ENCODE assay signal across 12 cellular contexts in genomic region chr1:202141468-202141867, GRCh38. TPM values are rescaled to one million over a fixed set of nuclear protein-coding genes. Genes with fewer than 3 reads are reported as not detected.
DNase-seq lines count a peak whose midpoint lies in the region; ATAC-seq, FAIRE-seq and TF ChIP-seq lines count a peak whose summit lies in the region.
"Not testable (repeated sequence)": the region's sequence is repeated elsewhere in the genome, so short reads cannot be mapped to it uniquely, and the experiment has no call there.
"Had no signal": no experiment of that assay in that cellular context is flagged by ENCODE, and none has a peak within 500 bp of the region (broad histone marks: within the 10 kb centered on the region; RNA-seq: fewer than 3 reads in every experiment).

No MANE protein-coding gene starts in this region.

- not testable (repeated sequence) for H3K27me3 ChIP-seq in K562 (ENCODE audit: control insufficient read depth in 2 of 2, insufficient read depth in 2 of 2, low read length in 2 of 2)

- CTCF ChIA-PET in HEK293 (lab: Yijun Ruan, JAX) = interaction anchor here (2.2 kb wide), 1 partner anchor 142 kb away, joined by 8 read pairs; no protein-coding TSS in a partner anchor
- CTCF ChIA-PET in K562 (lab: Yijun Ruan, JAX; ENCODE audit: low intra/inter-chr PET ratio) = not testable (repeated sequence)

- not testable (repeated sequence) for H3K27me3 Mint-ChIP-seq in CD14-positive monocyte (ENCODE audit: low read depth in 3 of 3); T-helper 17 cell; effector memory CD8-positive, alpha-beta T cell; natural killer cell (ENCODE audit: low read depth in 2 of 2); stimulated activated naive CD8-positive, alpha-beta T cell treated with anti-CD3 and anti-CD28 coated beads, Interleukin-15, Interleukin-2, amounts not matched to agents 100 ng/mL and 50 ng/mL, for 24 hours

- TF ChIP-seq RAD21 in K562 (CRISPR knock-in tag; conservative IDR thresholded peaks at IDR 0.05 in 1 of 2, IDR thresholded peaks at IDR 0.05 in 1 of 2) = not testable (repeated sequence)

- not testable (repeated sequence) for H3K27ac ChIP-seq in HEK293 (ENCODE audit: extremely low read depth, low read depth, low read length); K562 (ENCODE audit: extremely low read depth, low read depth, low read length)

- H3K9me1 ChIP-seq in K562 (ENCODE audit: control insufficient read depth, insufficient read depth, low read length) = not testable (repeated sequence)

- ATAC-seq in T-helper 17 cell; K562; effector memory CD8-positive, alpha-beta T cell (replicated peaks); natural killer cell: not testable (repeated sequence)

- POLR2A ChIA-PET in HEK293 (lab: Yijun Ruan, JAX) = not testable (repeated sequence)
- POLR2A ChIA-PET in K562 (lab: Yijun Ruan, JAX) = interaction anchor here (8.9 kb wide), 1 partner anchor 14 kb away, joined by 49 read pairs; no protein-coding TSS in a partner anchor

- not testable (repeated sequence) for BruUV-seq in K562 (replicated peaks; lab: Mats Ljungman, UMichigan)

- not testable (repeated sequence) for H3K9me3 ChIP-seq in HEK293 (ENCODE audit: control insufficient read depth, insufficient read depth, low read depth, low read length); T-helper 17 cell (ENCODE audit: control insufficient read depth, low read length, poor library complexity, severe bottlenecking); K562 (replicated peaks; ENCODE audit: control insufficient read depth, insufficient read depth, low read depth, low read length)

- H3K4me2 ChIP-seq in K562 (ENCODE audit: insufficient read depth, low read length) = not testable (repeated sequence)

- H3K4me1 Mint-ChIP-seq in CD14-positive monocyte (peaks cover 38% of the 10 kb centered on the region), T-helper 17 cell (peaks cover 30% of the 10 kb centered on the region), natural killer cell (peaks cover 34 to 56% of the 10 kb centered on the region in 2 donors)
- H3K4me1 Mint-ChIP-seq in effector memory CD8-positive, alpha-beta T cell (ENCODE audit: low read depth in 2 of 2) = peaks cover 31 to 35% of the 10 kb centered on the region in 2 donors
- H3K4me1 Mint-ChIP-seq in stimulated activated naive CD8-positive, alpha-beta T cell treated with anti-CD3 and anti-CD28 coated beads, Interleukin-15, Interleukin-2, amounts not matched to agents 100 ng/mL and 50 ng/mL, for 24 hours (ENCODE audit: low read depth) = peaks cover 36% of the 10 kb centered on the region

- 89% methylated on average over 3 of the region's 3 CpGs for WGBS in K562 (ENCODE audit: insufficient coverage, low coverage, missing lambda C conversion rate)

- H4K20me1 ChIP-seq in K562 (replicated peaks; ENCODE audit: control insufficient read depth, insufficient read depth, low read length) = not testable (repeated sequence)

- H3K4me3 Mint-ChIP-seq in CD14-positive monocyte (peak overlapping the region in 1 of 2 donors; percentile 57), natural killer cell (peak overlapping the region; percentile 21)
- not testable (repeated sequence) for H3K4me3 Mint-ChIP-seq in T-helper 17 cell; stimulated activated naive CD8-positive, alpha-beta T cell treated with anti-CD3 and anti-CD28 coated beads, Interleukin-15, Interleukin-2, amounts not matched to agents 100 ng/mL and 50 ng/mL, for 24 hours
- H3K4me3 Mint-ChIP-seq in effector memory CD8-positive, alpha-beta T cell = peak overlapping the region; percentile 38 to 96

- H3K4me3 ChIP-seq in HEK293 (ENCODE audit: low read depth, low read length); K562: not testable (repeated sequence)

- intact Hi-C loops in CD14-positive monocyte (cut with micrococcal nuclease) = loop anchor here in 1 of 2 donors (10.0 kb wide), 1 partner anchor 257 kb away; the partner anchor contains the start of gene SHISA4
- intact Hi-C loops in K562 (cut with micrococcal nuclease); natural killer cell (cut with micrococcal nuclease): not testable (repeated sequence)

- not testable (repeated sequence) for TF ChIP-seq POLR2A in K562 (conservative IDR thresholded peaks at IDR 0.05)

- H3K36me3 ChIP-seq in HEK293 (ENCODE audit: control insufficient read depth in 2 of 2, insufficient read depth in 1 of 2, low read length in 2 of 2) (peaks cover 0 to 32% of the 10 kb centered on the region in 2 experiments; a peak in 2 of 3 replicates), K562 (ENCODE audit: control insufficient read depth, insufficient read depth, low read length) (peaks cover 18% of the 10 kb centered on the region; the same call in 2 of the 3 replicates)

- not testable (repeated sequence) for TF ChIP-seq EP300 in K562 (IDR thresholded peaks at IDR 0.05; ENCODE audit: low read length)

- not testable (repeated sequence) for H3K9ac ChIP-seq in K562 (ENCODE audit: insufficient read depth in 1 of 2, low read depth in 2 of 2, low read length in 2 of 2)

- H3K27ac Mint-ChIP-seq in CD14-positive monocyte (peak overlapping the region in 4 of 7 donors; percentile 41 to 97 (median 75)), T-helper 17 cell (peak overlapping the region; percentile 96), natural killer cell (peak overlapping the region in 1 of 2 donors; percentile 90)
- peak overlapping the region in 1 of 2 donors; percentile 60 for H3K27ac Mint-ChIP-seq in effector memory CD8-positive, alpha-beta T cell
- H3K27ac Mint-ChIP-seq in stimulated activated naive CD8-positive, alpha-beta T cell treated with anti-CD3 and anti-CD28 coated beads, Interleukin-15, Interleukin-2, amounts not matched to agents 100 ng/mL and 50 ng/mL, for 24 hours = peak overlapping the region; percentile 49

- FAIRE-seq in K562 (lab: Jason Lieb, UNC) = not testable (repeated sequence)

- DNase-seq in CD14-positive monocyte (ENCODE audit: low spot score); T-helper 17 cell; K562 (ENCODE audit: extremely low read depth in 1 of 4, low spot score in 3 of 4); effector memory CD8-positive, alpha-beta T cell; natural killer cell: not testable (repeated sequence)

- in situ Hi-C loops in K562 (cut with MboI) = not testable (repeated sequence)

- H3K36me3 Mint-ChIP-seq in CD14-positive monocyte = peaks cover 24 to 52% of the 10 kb centered on the region in 2 donors
- H3K36me3 Mint-ChIP-seq in T-helper 17 cell (ENCODE audit: low read depth); natural killer cell: not testable (repeated sequence)
- peaks cover 43% of the 10 kb centered on the region for H3K36me3 Mint-ChIP-seq in effector memory CD8-positive, alpha-beta T cell (ENCODE audit: insufficient read depth)
- H3K36me3 Mint-ChIP-seq in stimulated activated naive CD8-positive, alpha-beta T cell treated with anti-CD3 and anti-CD28 coated beads, Interleukin-15, Interleukin-2, amounts not matched to agents 100 ng/mL and 50 ng/mL, for 24 hours (ENCODE audit: low read depth) = peaks cover 18% of the 10 kb centered on the region

- H3K9me3 Mint-ChIP-seq in CD14-positive monocyte; effector memory CD8-positive, alpha-beta T cell; natural killer cell; stimulated activated naive CD8-positive, alpha-beta T cell treated with anti-CD3 and anti-CD28 coated beads, Interleukin-15, Interleukin-2, amounts not matched to agents 100 ng/mL and 50 ng/mL, for 24 hours: not testable (repeated sequence)

- H3K79me2 ChIP-seq in K562 (ENCODE audit: control insufficient read depth, insufficient read depth, low read length) = peaks cover 30% of the 10 kb centered on the region

- not testable (repeated sequence) for TF ChIP-seq CTCF in CD14-positive monocyte (IDR thresholded peaks at IDR 0.05); HEK293 (tag by site-specific recombination; IDR thresholded peaks at IDR 0.05); K562 (IDR thresholded peaks at IDR 0.05 in 2 of 3, conservative IDR thresholded peaks at IDR 0.05 in 1 of 3; ENCODE audit: insufficient read depth in 2 of 3, low read depth in 1 of 3, low read length in 3 of 3); natural killer cell (IDR thresholded peaks at IDR 0.05)

- H3K4me1 ChIP-seq in HEK293 (ENCODE audit: control insufficient read depth, insufficient read depth, low read length) = not testable (repeated sequence)
- H3K4me1 ChIP-seq in K562 (replicated peaks in 1 of 2; ENCODE audit: control insufficient read depth in 2 of 2, insufficient read depth in 2 of 2, low read length in 2 of 2) = peaks cover 19 to 32% of the 10 kb centered on the region in 2 experiments; a peak in 4 of 5 replicates

- not testable (repeated sequence) for H2AFZ ChIP-seq in K562 (ENCODE audit: low read depth, low read length)

RNA-seq across cellular contexts. Expression of gene ARL8A, which starts 3.1 kb away (rescaled TPM):
- polyA plus RNA-seq in CD14-positive monocyte (10 to 100 TPM; 12.4 to 14.8 TPM), K562 (2011; rRNA removed) (27.3 and 58.1 TPM in 2 replicates), K562 (2014; fragmentation: Illumina TruSeq; extraction: Trizol) (11.4 and 15.9 TPM in 2 replicates), K562 (2014; fragmentation: Nextera tagmentation; extraction: Ambion mirVana) (under 1 TPM; 0.17 to 0.32 TPM), K562 (2014; rRNA removed) (15.3 and 15.6 TPM in 2 replicates)
- total RNA-seq in T-helper 17 cell (10 to 100 TPM; 71.9 to 76.4 TPM), K562 (2014; rRNA removed) (13.1 and 21.8 TPM in 2 replicates), K562 (2014; rRNA removed; fragmentation: Illumina TruSeq; extraction: Trizol) (7.9 and 9.2 TPM in 2 replicates), K562 (2015; rRNA removed; fragmentation: Illumina TruSeq; extraction: Trizol) (11.1 and 11.8 TPM in 2 replicates), K562 (2021) (19.1 and 22.7 TPM in 2 replicates), natural killer cell (100 to 1,000 TPM; 109 to 120 (median 109) TPM)
- total RNA-seq in K562 (2011; cell fraction: chromatin; rRNA removed; ENCODE audit: low replicate concordance) = 15.5 and 36.2 TPM in 2 replicates
- 13.9 and 24.0 TPM in 2 replicates for total RNA-seq in K562 (2011; cell fraction: nucleolus; rRNA removed)
- total RNA-seq in K562 (2011; cell fraction: nucleoplasm; rRNA removed) = 13.5 and 19.8 TPM in 2 replicates
- 17.5 and 24.2 TPM in 2 replicates for polyA plus RNA-seq in K562 (2011; cell fraction: cytosol; rRNA removed)
- 31.3 and 39.1 TPM in 2 replicates for polyA plus RNA-seq in K562 (2011; cell fraction: nucleus; rRNA removed)
- 21.7 and 25.7 TPM in 2 replicates for polyA plus RNA-seq in K562 (2012)
- 12.5 and 17.4 TPM in 2 replicates for polyA minus RNA-seq in K562 (2011; rRNA and poly(A)+ RNA removed)
- 11.4 and 13.7 TPM in 2 replicates for polyA minus RNA-seq in K562 (2011; cell fraction: cytosol; rRNA and poly(A)+ RNA removed)
- polyA minus RNA-seq in K562 (2011; cell fraction: nucleus; rRNA and poly(A)+ RNA removed) = 3.4 and 10.0 TPM in 2 replicates

RNA-seq across cellular contexts. Expression of gene GPR37L1, which starts 18.8 kb away (rescaled TPM):
- under 1 TPM; 0.06 to 0.13 TPM for polyA plus RNA-seq in CD14-positive monocyte
- total RNA-seq in T-helper 17 cell = not detected
- not detected in 2 replicates for total RNA-seq in K562 (2011; cell fraction: chromatin; rRNA removed; ENCODE audit: low replicate concordance)
- under 0.01 TPM in 2 replicates for total RNA-seq in K562 (2011; cell fraction: nucleolus; rRNA removed)
- total RNA-seq in K562 (2011; cell fraction: nucleoplasm; rRNA removed) = not detected in 2 replicates
- total RNA-seq in K562 (2014; rRNA removed) = not detected in 2 replicates
- not detected in 2 replicates for total RNA-seq in K562 (2014; rRNA removed; fragmentation: Illumina TruSeq; extraction: Trizol)
- not detected in 2 replicates for total RNA-seq in K562 (2015; rRNA removed; fragmentation: Illumina TruSeq; extraction: Trizol)
- total RNA-seq in K562 (2021) = not detected in 2 replicates
- polyA plus RNA-seq in K562 (2011; rRNA removed) = 0.01 TPM in 1 of 2 replicates, not detected in the other
- 0.01 TPM in 1 of 2 replicates, not detected in the other for polyA plus RNA-seq in K562 (2011; cell fraction: cytosol; rRNA removed)
- 0.01 TPM in 1 of 2 replicates, not detected in the other for polyA plus RNA-seq in K562 (2011; cell fraction: nucleus; rRNA removed)
- 0.07 TPM in 2 replicates for polyA plus RNA-seq in K562 (2012)
- not detected in 2 replicates for polyA plus RNA-seq in K562 (2014; fragmentation: Illumina TruSeq; extraction: Trizol)
- polyA plus RNA-seq in K562 (2014; fragmentation: Nextera tagmentation; extraction: Ambion mirVana) = not detected
- not detected in 2 replicates for polyA plus RNA-seq in K562 (2014; rRNA removed)
- polyA minus RNA-seq in K562 (2011; rRNA and poly(A)+ RNA removed) = not detected in 2 replicates
- polyA minus RNA-seq in K562 (2011; cell fraction: cytosol; rRNA and poly(A)+ RNA removed) = not detected in 2 replicates
- polyA minus RNA-seq in K562 (2011; cell fraction: nucleus; rRNA and poly(A)+ RNA removed) = not detected in 2 replicates
- not detected for total RNA-seq in natural killer cell
- total RNA-seq: HepG2 had no signal

RNA-seq across cellular contexts. Expression of gene PTPN7, which starts 18.9 kb away (rescaled TPM):
- polyA plus RNA-seq in CD14-positive monocyte = 1 to 10 TPM; 4.0 to 8.3 TPM
- total RNA-seq in T-helper 17 cell = 100 to 1,000 TPM in 1 of 2 donors, 10 to 100 TPM in 1; 97.5 to 101 TPM
- total RNA-seq in K562 (2011; cell fraction: chromatin; rRNA removed; ENCODE audit: low replicate concordance) = 135 and 260 TPM in 2 replicates
- 174 and 175 TPM in 2 replicates for total RNA-seq in K562 (2011; cell fraction: nucleolus; rRNA removed)
- 146 and 165 TPM in 2 replicates for total RNA-seq in K562 (2011; cell fraction: nucleoplasm; rRNA removed)
- 121 and 126 TPM in 2 replicates for total RNA-seq in K562 (2014; rRNA removed)
- total RNA-seq in K562 (2014; rRNA removed; fragmentation: Illumina TruSeq; extraction: Trizol) = 61.7 and 65.6 TPM in 2 replicates
- total RNA-seq in K562 (2015; rRNA removed; fragmentation: Illumina TruSeq; extraction: Trizol) = 116 and 120 TPM in 2 replicates
- total RNA-seq in K562 (2021) = 112 and 139 TPM in 2 replicates
- 80.7 and 176 TPM in 2 replicates for polyA plus RNA-seq in K562 (2011; rRNA removed)
- 155 and 163 TPM in 2 replicates for polyA plus RNA-seq in K562 (2011; cell fraction: cytosol; rRNA removed)
- 215 and 278 TPM in 2 replicates for polyA plus RNA-seq in K562 (2011; cell fraction: nucleus; rRNA removed)
- polyA plus RNA-seq in K562 (2012) = 146 and 171 TPM in 2 replicates
- polyA plus RNA-seq in K562 (2014; fragmentation: Illumina TruSeq; extraction: Trizol) = 144 and 189 TPM in 2 replicates
- 10 to 100 TPM; 18.7 to 19.8 TPM for polyA plus RNA-seq in K562 (2014; fragmentation: Nextera tagmentation; extraction: Ambion mirVana)
- polyA plus RNA-seq in K562 (2014; rRNA removed) = 123 and 128 TPM in 2 replicates
- polyA minus RNA-seq in K562 (2011; rRNA and poly(A)+ RNA removed) = 58.0 and 78.3 TPM in 2 replicates
- polyA minus RNA-seq in K562 (2011; cell fraction: cytosol; rRNA and poly(A)+ RNA removed) = 54.1 and 65.3 TPM in 2 replicates
- 38.1 and 80.1 TPM in 2 replicates for polyA minus RNA-seq in K562 (2011; cell fraction: nucleus; rRNA and poly(A)+ RNA removed)
- 100 to 1,000 TPM; 144 to 241 (median 196) TPM for total RNA-seq in natural killer cell
- total RNA-seq: A172, Caco-2, H1, HepG2 had no signal
- polyA plus RNA-seq: HepG2 had no signal

RNA-seq across cellular contexts. Expression of gene LGR6, which starts 52.1 kb away (rescaled TPM):
- polyA plus RNA-seq in CD14-positive monocyte (not detected), K562 (2011; rRNA removed) (0.14 and 0.47 TPM in 2 replicates), K562 (2014; fragmentation: Illumina TruSeq; extraction: Trizol) (0.21 and 0.54 TPM in 2 replicates), K562 (2014; fragmentation: Nextera tagmentation; extraction: Ambion mirVana) (under 1 TPM in 1 of 2 experiments, not detected in 1; 0.01 TPM), K562 (2014; rRNA removed) (0.12 and 0.42 TPM in 2 replicates)
- total RNA-seq in T-helper 17 cell (under 1 TPM; 0.13 to 0.25 TPM), K562 (2014; rRNA removed) (0.12 and 0.45 TPM in 2 replicates), K562 (2014; rRNA removed; fragmentation: Illumina TruSeq; extraction: Trizol) (0.11 and 0.13 TPM in 2 replicates), K562 (2015; rRNA removed; fragmentation: Illumina TruSeq; extraction: Trizol) (0.26 and 0.29 TPM in 2 replicates), K562 (2021) (0.20 and 0.31 TPM in 2 replicates), natural killer cell (10 to 100 TPM; 58.3 to 65.2 (median 60.9) TPM)
- total RNA-seq in K562 (2011; cell fraction: chromatin; rRNA removed; ENCODE audit: low replicate concordance) = 0.72 and 0.77 TPM in 2 replicates
- total RNA-seq in K562 (2011; cell fraction: nucleolus; rRNA removed) = 0.17 and 0.79 TPM in 2 replicates
- total RNA-seq in K562 (2011; cell fraction: nucleoplasm; rRNA removed) = 0.66 and 0.76 TPM in 2 replicates
- 0.22 and 0.24 TPM in 2 replicates for polyA plus RNA-seq in K562 (2011; cell fraction: cytosol; rRNA removed)
- 1.2 and 1.8 TPM in 2 replicates for polyA plus RNA-seq in K562 (2011; cell fraction: nucleus; rRNA removed)
- 0.26 and 0.96 TPM in 2 replicates for polyA plus RNA-seq in K562 (2012)
- polyA minus RNA-seq in K562 (2011; rRNA and poly(A)+ RNA removed) = not detected in 2 replicates
- polyA minus RNA-seq in K562 (2011; cell fraction: cytosol; rRNA and poly(A)+ RNA removed) = not detected in 2 replicates
- polyA minus RNA-seq in K562 (2011; cell fraction: nucleus; rRNA and poly(A)+ RNA removed) = 0.40 and 0.89 TPM in 2 replicates
- total RNA-seq: A172, HepG2 had no signal
- polyA plus RNA-seq: IgD-negative memory B cell had no signal
